In the genomic region with DNA sequence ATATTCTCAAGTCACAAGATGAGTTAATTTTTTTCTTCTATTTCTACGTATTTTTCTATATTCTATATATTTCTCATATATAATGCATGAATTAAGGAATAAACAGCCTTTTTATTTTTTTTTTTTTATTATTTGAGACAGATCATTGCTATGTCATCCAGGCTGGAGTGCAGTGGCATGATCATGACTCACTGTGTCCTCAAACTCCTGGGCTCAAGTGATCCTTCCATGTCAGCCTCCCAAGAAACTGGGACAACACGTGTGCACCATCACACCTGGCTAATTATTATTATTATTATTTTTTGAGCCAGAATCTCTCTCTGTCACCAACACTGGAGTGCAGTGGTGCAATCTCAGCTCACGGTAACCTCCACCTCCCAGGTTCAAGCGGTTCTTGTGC, we compare ENCODE assay signal across 10 cellular contexts. TPM values are rescaled to one million over a fixed set of nuclear protein-coding genes. Genes with fewer than 3 reads are reported as not detected.
DNase-seq lines count a peak whose midpoint lies in the region; ATAC-seq and TF ChIP-seq lines count a peak whose summit lies in the region.
"Had no signal": no experiment of that assay in that cellular context is flagged by ENCODE, and none has a peak within 500 bp of the region (broad histone marks: within the 10 kb centered on the region; RNA-seq: fewer than 3 reads in every experiment).

No MANE protein-coding gene starts in this region.

- no peak for DNase-seq in stimulated activated naive CD8-positive, alpha-beta T cell treated with anti-CD3 and anti-CD28 coated beads, Interleukin-15, Interleukin-2, amounts not matched to agents 100 U/mL and 50 U/mL, for 24 hours
- no peak for DNase-seq in activated CD8-positive, alpha-beta T cell treated with anti-CD3 and anti-CD28 coated beads for 36 hours
- DNase-seq in upper lobe of right lung (no peak), A673 (ENCODE audit: low spot score) (no peak), OCI-M1 (lab: John Stamatoyannopoulos, UW) (no peak), hepatic stellate cell (ENCODE audit: low spot score) (no peak)
- DNase-seq: activated T-cell treated with anti-CD3 and anti-CD28 coated beads, Interleukin-2, amount 50 U/mL, for 48 hours; erythroblast had no signal

- no peak overlapping the region for H3K27ac Mint-ChIP-seq in stimulated activated naive CD8-positive, alpha-beta T cell treated with anti-CD3 and anti-CD28 coated beads, Interleukin-15, Interleukin-2, amounts not matched to agents 100 ng/mL and 50 ng/mL, for 24 hours
- H3K27ac Mint-ChIP-seq in activated CD8-positive, alpha-beta T cell treated with anti-CD3 and anti-CD28 coated beads for 36 hours, result no peak overlapping the region

- CTCF ChIA-PET in activated CD8-positive, alpha-beta T cell treated with anti-CD3 and anti-CD28 coated beads for 36 hours (lab: Charles Lee), result no interaction called here
- CTCF ChIA-PET in A673 (lab: Charles Lee), result no interaction called here

- peak overlapping the region; percentile 95; the same call in 1 of the 2 replicates for H3K4me3 ChIP-seq in iPS-20b (ENCODE audit: low read length)
- H3K4me3 ChIP-seq in upper lobe of right lung, result peak overlapping the region; percentile 58
- no peak overlapping the region for H3K4me3 ChIP-seq in A673 (ENCODE audit: low read depth, low read length, poor library complexity, severe bottlenecking)

- H3K36me3 ChIP-seq in iPS-20b (ENCODE audit: insufficient read depth, low read depth, low read length) (peaks cover 44% of the 10 kb centered on the region), upper lobe of right lung (peaks cover 27% of the 10 kb centered on the region), A673 (ENCODE audit: insufficient read depth, low read length, poor library complexity, severe bottlenecking) (peaks cover 29% of the 10 kb centered on the region)

- H3K27ac ChIP-seq in iPS-20b (ENCODE audit: low read length), result no peak overlapping the region
- no peak overlapping the region for H3K27ac ChIP-seq in upper lobe of right lung
- H3K27ac ChIP-seq in A673 (ENCODE audit: low read depth, low read length, poor library complexity, severe bottlenecking), result no peak overlapping the region

- no peak for TF ChIP-seq CTCF in activated CD8-positive, alpha-beta T cell treated with anti-CD3 and anti-CD28 coated beads for 36 hours (IDR thresholded peaks at IDR 0.05)
- no peak for TF ChIP-seq CTCF in upper lobe of right lung (IDR thresholded peaks at IDR 0.05)
- no peak for TF ChIP-seq CTCF in A673 (conservative IDR thresholded peaks at IDR 0.05; ENCODE audit: low read depth, low read length)

- peaks cover 4% of the 10 kb centered on the region for H3K9me3 Mint-ChIP-seq in stimulated activated naive CD8-positive, alpha-beta T cell treated with anti-CD3 and anti-CD28 coated beads, Interleukin-15, Interleukin-2, amounts not matched to agents 100 ng/mL and 50 ng/mL, for 24 hours
- H3K9me3 Mint-ChIP-seq in activated CD8-positive, alpha-beta T cell treated with anti-CD3 and anti-CD28 coated beads for 36 hours, result peaks cover 7% of the 10 kb centered on the region

- peak overlapping the region; percentile 94 for H3K4me3 Mint-ChIP-seq in stimulated activated naive CD8-positive, alpha-beta T cell treated with anti-CD3 and anti-CD28 coated beads, Interleukin-15, Interleukin-2, amounts not matched to agents 100 ng/mL and 50 ng/mL, for 24 hours
- H3K4me3 Mint-ChIP-seq in activated CD8-positive, alpha-beta T cell treated with anti-CD3 and anti-CD28 coated beads for 36 hours, result peak overlapping the region; percentile 84

- no peak for ATAC-seq in stimulated activated naive CD8-positive, alpha-beta T cell treated with anti-CD3 and anti-CD28 coated beads, Interleukin-15, Interleukin-2, amounts not matched to agents 100 U/mL and 50 U/mL, for 24 hours
- ATAC-seq in activated CD8-positive, alpha-beta T cell treated with anti-CD3 and anti-CD28 coated beads for 36 hours, result no peak
- ATAC-seq in upper lobe of right lung, result no peak

- H3K36me3 Mint-ChIP-seq in stimulated activated naive CD8-positive, alpha-beta T cell treated with anti-CD3 and anti-CD28 coated beads, Interleukin-15, Interleukin-2, amounts not matched to agents 100 ng/mL and 50 ng/mL, for 24 hours (ENCODE audit: low read depth), result peaks cover 4% of the 10 kb centered on the region
- H3K36me3 Mint-ChIP-seq in activated CD8-positive, alpha-beta T cell treated with anti-CD3 and anti-CD28 coated beads for 36 hours (ENCODE audit: low read depth), result peaks cover 3% of the 10 kb centered on the region

- POLR2A ChIA-PET in activated CD8-positive, alpha-beta T cell treated with anti-CD3 and anti-CD28 coated beads for 36 hours (lab: Charles Lee), result no interaction called here
- POLR2A ChIA-PET in A673 (lab: Charles Lee; ENCODE audit: low non-redundant PET), result no interaction called here

- no peak overlapping the region for H3K9ac ChIP-seq in iPS-20b (ENCODE audit: low read depth, low read length)

- H3K27me3 ChIP-seq in iPS-20b (ENCODE audit: insufficient read depth, low read length) (no peaks in the 10 kb centered on the region; the same call in none of the 2 replicates), upper lobe of right lung (no peaks in the 10 kb centered on the region), A673 (replicated peaks; ENCODE audit: insufficient read depth, low read depth, low read length, poor library complexity) (no peaks in the 10 kb centered on the region)

- BruUV-seq in A673 (replicated peaks; lab: Mats Ljungman, UMichigan), result no TSS peak

- H3K4me1 ChIP-seq in iPS-20b (ENCODE audit: insufficient read depth, low read length) (peaks cover 3% of the 10 kb centered on the region; the same call in 1 of the 2 replicates), upper lobe of right lung (peaks cover 14% of the 10 kb centered on the region), A673 (ENCODE audit: insufficient read depth, low read length, poor library complexity, severe bottlenecking) (peaks cover 37% of the 10 kb centered on the region)

- intact Hi-C loops in activated CD8-positive, alpha-beta T cell treated with anti-CD3 and anti-CD28 coated beads for 36 hours (cut with micrococcal nuclease), result loop anchor here (5.0 kb wide), 1 partner anchor 57 kb away; a partner anchor contains a TSS
- intact Hi-C loops in upper lobe of right lung (cut with DNase I), result no loop called here
- intact Hi-C loops in A673 (cut with micrococcal nuclease; ENCODE audit: unreplicated experiment), result loop anchor here (5.0 kb wide), 1 partner anchor 192 kb away; a partner anchor contains a TSS

- no peaks in the 10 kb centered on the region for H3K9me3 ChIP-seq in iPS-20b (ENCODE audit: insufficient read depth, low read depth, low read length)
- H3K9me3 ChIP-seq in upper lobe of right lung, result no peaks in the 10 kb centered on the region
- no peaks in the 10 kb centered on the region for H3K9me3 ChIP-seq in A673 (ENCODE audit: low read depth, low read length, poor library complexity, severe bottlenecking)

- H3K27me3 Mint-ChIP-seq in stimulated activated naive CD8-positive, alpha-beta T cell treated with anti-CD3 and anti-CD28 coated beads, Interleukin-15, Interleukin-2, amounts not matched to agents 100 ng/mL and 50 ng/mL, for 24 hours, result no peaks in the 10 kb centered on the region
- no peaks in the 10 kb centered on the region for H3K27me3 Mint-ChIP-seq in activated CD8-positive, alpha-beta T cell treated with anti-CD3 and anti-CD28 coated beads for 36 hours

- peaks cover 25% of the 10 kb centered on the region for H3K4me1 Mint-ChIP-seq in stimulated activated naive CD8-positive, alpha-beta T cell treated with anti-CD3 and anti-CD28 coated beads, Interleukin-15, Interleukin-2, amounts not matched to agents 100 ng/mL and 50 ng/mL, for 24 hours (ENCODE audit: low read depth)
- peaks cover 11% of the 10 kb centered on the region for H3K4me1 Mint-ChIP-seq in activated CD8-positive, alpha-beta T cell treated with anti-CD3 and anti-CD28 coated beads for 36 hours (ENCODE audit: low read depth)

RNA-seq across cellular contexts. Expression of a gene that starts 1.5 kb away (rescaled TPM):
- total RNA-seq in activated CD8-positive, alpha-beta T cell treated with anti-CD3 and anti-CD28 coated beads for 36 hours, result 1 to 10 TPM; 3.9 to 4.3 TPM
- total RNA-seq in upper lobe of right lung, result 30.8 TPM
- 32.9 and 35.1 TPM in 2 replicates for total RNA-seq in A673 (2021)

RNA-seq across cellular contexts. Expression of a gene that starts 58.3 kb away (rescaled TPM):
- 10 to 100 TPM; 47.9 to 48.1 TPM for total RNA-seq in activated CD8-positive, alpha-beta T cell treated with anti-CD3 and anti-CD28 coated beads for 36 hours
- 19.9 TPM for total RNA-seq in upper lobe of right lung
- total RNA-seq in A673 (2021), result 32.9 and 34.7 TPM in 2 replicates
